Comparison of ENCODE assay signal across 8 cellular contexts in genomic region chr1:158149175-158149574, GRCh38. TPM values are rescaled to one million over a fixed set of nuclear protein-coding genes. Genes with fewer than 3 reads are reported as not detected.
DNase-seq lines count a peak whose midpoint lies in the region; ATAC-seq and TF ChIP-seq lines count a peak whose summit lies in the region.

No MANE protein-coding gene starts in this region.

- ATAC-seq in sciatic nerve, result peak; percentile 38
- no peak for ATAC-seq in GM18519 (IDR thresholded peaks at IDR 0.05; ENCODE audit: low FRiP score, unreplicated experiment)

- TF ChIP-seq CTCF in GM12875 (IDR thresholded peaks at IDR 0.05; ENCODE audit: borderline replicate concordance, insufficient read depth, low read depth, low read length) (no peak), WI38 (IDR thresholded peaks at IDR 0.05; ENCODE audit: low read depth, low read length) (no peak), fibroblast of the aortic adventitia (IDR thresholded peaks at IDR 0.05; ENCODE audit: insufficient read depth, low read length) (no peak)

- no peak for DNase-seq in fibroblast of the aortic adventitia (ENCODE audit: low read depth)
- peak; percentile 67 for DNase-seq in sciatic nerve (ENCODE audit: low spot score)
- DNase-seq in hippocampal formation (lab: John Stamatoyannopoulos, UW), result no peak
- no peak for DNase-seq in NCI-H345 (lab: John Stamatoyannopoulos, UW)
- no peak for DNase-seq in AML-193 (lab: John Stamatoyannopoulos, UW)

- intact Hi-C loops in sciatic nerve (cut with DNase I), result no loop called here

- H3K4me3 ChIP-seq in GM12875 (ENCODE audit: low read depth, low read length) (peak overlapping the region; percentile 52), WI38 (ENCODE audit: low read depth, low read length) (peak overlapping the region; percentile 50), fibroblast of the aortic adventitia (ENCODE audit: low read depth, low read length) (peak overlapping the region; percentile 59)

RNA-seq across cellular contexts. Expression of gene CD1D, which starts 31.5 kb away (rescaled TPM):
- total RNA-seq in fibroblast of the aortic adventitia (ENCODE audit: low replicate concordance), result 0.09 TPM in 1 of 2 replicates, not detected in the other
- 1.1 TPM for total RNA-seq in sciatic nerve
